In the genomic region with DNA sequence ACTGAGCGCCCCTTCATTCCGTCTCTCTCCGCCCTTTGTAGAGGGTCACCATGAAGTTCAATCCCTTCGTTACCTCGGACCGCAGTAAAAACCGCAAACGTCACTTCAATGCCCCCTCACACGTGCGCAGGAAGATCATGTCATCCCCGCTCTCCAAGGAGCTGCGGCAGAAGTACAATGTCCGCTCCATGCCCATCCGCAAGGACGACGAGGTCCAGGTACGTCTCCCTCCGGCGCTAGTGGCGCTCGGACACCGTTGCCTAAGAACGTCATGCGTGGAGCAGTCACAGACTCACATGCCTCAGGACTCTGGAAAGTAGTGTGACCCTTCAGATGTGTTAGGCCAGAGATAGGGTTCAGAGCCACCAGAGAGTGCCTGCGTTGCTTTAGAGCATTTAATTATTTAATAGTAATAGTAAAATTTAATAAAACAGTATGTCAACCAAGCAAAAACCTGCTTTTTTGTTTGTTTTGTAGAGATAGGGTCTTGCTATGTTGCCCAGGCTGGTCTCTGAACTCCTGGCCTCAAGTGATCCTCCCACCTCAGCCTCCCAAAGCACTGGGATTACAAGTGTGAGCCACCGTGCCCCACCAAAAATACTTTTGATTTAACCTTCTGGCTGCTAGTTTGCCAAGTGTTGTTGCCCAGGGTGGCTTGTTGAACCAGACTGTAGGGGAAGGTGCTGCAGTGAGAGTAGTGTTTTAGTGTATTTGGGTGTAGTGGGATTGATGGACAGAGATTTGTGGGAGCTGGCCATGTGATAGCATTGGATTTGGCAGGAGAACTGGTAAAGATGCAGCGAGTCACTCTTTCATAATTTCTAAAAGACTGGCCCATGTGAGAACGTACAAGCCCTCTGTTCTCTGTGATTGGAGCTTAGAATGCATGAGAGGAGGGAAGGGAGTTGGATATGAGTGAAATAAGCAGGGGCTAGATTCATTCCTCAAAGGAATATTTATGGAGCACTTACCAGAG, we compare ENCODE assay signal across 8 cellular contexts. TPM values are rescaled to one million over a fixed set of nuclear protein-coding genes. Genes with fewer than 3 reads are reported as not detected.
DNase-seq lines count a peak whose midpoint lies in the region; ATAC-seq and TF ChIP-seq lines count a peak whose summit lies in the region.

No MANE protein-coding gene starts in this region.

- peaks cover 28% of the 10 kb centered on the region for H3K36me3 Mint-ChIP-seq in activated B cell treated with CpG ODN at 0.5 μM for 24 hours (ENCODE audit: low read depth)

- ATAC-seq in activated B cell treated with CpG ODN at 0.5 μM for 24 hours (ENCODE audit: low read depth), result no peak

- H3K4me2 ChIP-seq in smooth muscle cell, result peak overlapping the region; percentile 94

- 21% methylated on average over 28 of the region's 28 CpGs for WGBS in smooth muscle cell (ENCODE audit: low lambda C conversion rate)

- H3K36me3 ChIP-seq in HEK293 (ENCODE audit: control insufficient read depth in 2 of 2, insufficient read depth in 1 of 2, low read length in 2 of 2) (peaks cover 7 to 35% of the 10 kb centered on the region in 2 experiments), left ventricle myocardium inferior (peaks cover 32% of the 10 kb centered on the region), smooth muscle cell (ENCODE audit: low read depth) (no peaks in the 10 kb centered on the region)

- no peaks in the 10 kb centered on the region for H4K20me1 ChIP-seq in smooth muscle cell (ENCODE audit: low read depth)

- H3F3A ChIP-seq in smooth muscle cell (ENCODE audit: low read depth), result peaks cover 15% of the 10 kb centered on the region

- H3K27ac Mint-ChIP-seq in activated B cell treated with CpG ODN at 0.5 μM for 24 hours, result peak overlapping the region; percentile 94

- peak overlapping the region; percentile 97 for H3K9ac ChIP-seq in smooth muscle cell (ENCODE audit: low read depth)

- no peaks in the 10 kb centered on the region for H3K27me3 Mint-ChIP-seq in activated B cell treated with CpG ODN at 0.5 μM for 24 hours

- no peaks in the 10 kb centered on the region for H3K27me3 ChIP-seq in left ventricle myocardium inferior (ENCODE audit: low read depth)
- no peaks in the 10 kb centered on the region for H3K27me3 ChIP-seq in smooth muscle cell (ENCODE audit: low read depth)

- peaks cover 19% of the 10 kb centered on the region for H3K79me2 ChIP-seq in smooth muscle cell (ENCODE audit: low read depth)

- H3K4me3 ChIP-seq in HEK293 (ENCODE audit: low read depth, low read length) (peak overlapping the region; percentile 96), left ventricle myocardium inferior (peak overlapping the region; percentile 80), smooth muscle cell (peak overlapping the region; percentile 87)

- POLR2A ChIA-PET in HEK293 (lab: Yijun Ruan, JAX) (interaction anchor here (0.6 to 1.7 kb wide), 11 partner anchors 12 to 386 kb away, joined by 3 to 9 read pairs (median 4); a partner anchor contains a TSS), activated B cell treated with CpG ODN at 0.5 μM for 24 hours (lab: Charles Lee) (interaction anchor here (0.8 to 1.8 kb wide), 14 partner anchors 7 to 265 kb away, joined by 3 to 38 read pairs (median 4); a partner anchor contains a TSS)

- peaks cover 2% of the 10 kb centered on the region; the same call in 1 of the 2 replicates for H3K4me1 ChIP-seq in HEK293 (ENCODE audit: control insufficient read depth, insufficient read depth, low read length)
- peaks cover 29% of the 10 kb centered on the region for H3K4me1 ChIP-seq in left ventricle myocardium inferior
- H3K4me1 ChIP-seq in smooth muscle cell (ENCODE audit: low read depth), result peaks cover 7% of the 10 kb centered on the region

- TF ChIP-seq CTCF in HEK293 (tag by site-specific recombination; IDR thresholded peaks at IDR 0.05) (no peak), activated B cell treated with CpG ODN at 0.5 μM for 24 hours (IDR thresholded peaks at IDR 0.05) (no peak), left ventricle myocardium inferior (IDR thresholded peaks at IDR 0.05; ENCODE audit: borderline replicate concordance) (no peak), smooth muscle cell (IDR thresholded peaks at IDR 0.05; ENCODE audit: borderline replicate concordance, insufficient read depth, poor library complexity, severe bottlenecking) (no peak)

- H3K27ac ChIP-seq in HEK293 (ENCODE audit: extremely low read depth, low read depth, low read length) (no peak overlapping the region; the same call in 1 of the 2 replicates), left ventricle myocardium inferior (replicated peaks) (peak overlapping the region; percentile 89), smooth muscle cell (ENCODE audit: low read depth) (peak overlapping the region; percentile 75)

- CTCF ChIA-PET in HEK293 (lab: Yijun Ruan, JAX), result interaction anchor here (0.5 to 1.1 kb wide), 13 partner anchors 8 to 1471 kb away, joined by 3 to 6 read pairs (median 3); no protein-coding TSS in a partner anchor
- CTCF ChIA-PET in activated B cell treated with CpG ODN at 0.5 μM for 24 hours (lab: Charles Lee), result interaction anchor here (0.7 to 1.3 kb wide), 5 partner anchors 11 to 97 kb away, joined by 3 read pairs; no protein-coding TSS in a partner anchor

- no peaks in the 10 kb centered on the region for H3K9me3 ChIP-seq in HEK293 (ENCODE audit: control insufficient read depth, insufficient read depth, low read depth, low read length)
- H3K9me3 ChIP-seq in left ventricle myocardium inferior (replicated peaks), result no peaks in the 10 kb centered on the region
- H3K9me3 ChIP-seq in smooth muscle cell (replicated peaks; ENCODE audit: low read depth), result no peaks in the 10 kb centered on the region

- intact Hi-C loops in activated B cell treated with CpG ODN at 0.5 μM for 24 hours (cut with micrococcal nuclease), result loop anchor here (1.0 to 10.0 kb wide), 7 partner anchors 23 to 1573 kb away; a partner anchor contains a TSS
- intact Hi-C loops in left ventricle myocardium inferior (cut with micrococcal nuclease), result no loop called here

- DNase-seq in activated B cell treated with CpG ODN at 0.5 μM for 24 hours (no peak), left ventricle myocardium inferior (no peak), smooth muscle cell (lab: John Stamatoyannopoulos, UW; ENCODE audit: unreplicated experiment) (no peak), NCI-H1930 (lab: John Stamatoyannopoulos, UW) (no peak), occipital lobe (lab: John Stamatoyannopoulos, UW) (no peak), NCI-H345 (lab: John Stamatoyannopoulos, UW) (no peak)
- DNase-seq in stimulated activated CD4-positive, alpha-beta T cell treated with anti-CD3 and anti-CD28 coated beads, Interleukin-4, amount 100 ng/mL, for 24 hours, result no peak

- H3K4me1 Mint-ChIP-seq in activated B cell treated with CpG ODN at 0.5 μM for 24 hours, result peaks cover 21% of the 10 kb centered on the region

- H2AFZ ChIP-seq in smooth muscle cell (ENCODE audit: low read depth), result peak overlapping the region; percentile 26

- H3K9me3 Mint-ChIP-seq in activated B cell treated with CpG ODN at 0.5 μM for 24 hours, result no peaks in the 10 kb centered on the region

- H3K4me3 Mint-ChIP-seq in activated B cell treated with CpG ODN at 0.5 μM for 24 hours, result peak overlapping the region; percentile 97

TF ChIP-seq in HEK293, 187 proteins besides CTCF, POLR2A, EP300 and RAD21:
- TF ChIP-seq BCL11B (tag by site-specific recombination; IDR thresholded peaks at IDR 0.05; ENCODE audit: low read depth) (no peak), ZNF121 (tag by site-specific recombination; IDR thresholded peaks at IDR 0.05) (peak; percentile 50; the same call in 1 of the 2 replicates)

RNA-seq across cellular contexts. Expression of a gene that starts 0.9 kb away (rescaled TPM):
- total RNA-seq in activated B cell treated with CpG ODN at 0.5 μM for 24 hours, result 28.3 and 30.1 TPM in 2 replicates
- 27.2 TPM for total RNA-seq in left ventricle myocardium inferior
- total RNA-seq in smooth muscle cell, result 75.5 and 83.2 TPM in 2 replicates
- 83.0 and 99.6 TPM in 2 replicates for polyA plus RNA-seq in smooth muscle cell
- total RNA-seq in occipital lobe, result 29.8 TPM

RNA-seq across cellular contexts. Expression of a gene that starts 23.5 kb away (rescaled TPM):
- total RNA-seq in activated B cell treated with CpG ODN at 0.5 μM for 24 hours (191 and 212 TPM in 2 replicates), left ventricle myocardium inferior (208 TPM), smooth muscle cell (201 and 247 TPM in 2 replicates), occipital lobe (43.5 TPM)
- 431 and 445 TPM in 2 replicates for polyA plus RNA-seq in smooth muscle cell
